In the genomic region with DNA sequence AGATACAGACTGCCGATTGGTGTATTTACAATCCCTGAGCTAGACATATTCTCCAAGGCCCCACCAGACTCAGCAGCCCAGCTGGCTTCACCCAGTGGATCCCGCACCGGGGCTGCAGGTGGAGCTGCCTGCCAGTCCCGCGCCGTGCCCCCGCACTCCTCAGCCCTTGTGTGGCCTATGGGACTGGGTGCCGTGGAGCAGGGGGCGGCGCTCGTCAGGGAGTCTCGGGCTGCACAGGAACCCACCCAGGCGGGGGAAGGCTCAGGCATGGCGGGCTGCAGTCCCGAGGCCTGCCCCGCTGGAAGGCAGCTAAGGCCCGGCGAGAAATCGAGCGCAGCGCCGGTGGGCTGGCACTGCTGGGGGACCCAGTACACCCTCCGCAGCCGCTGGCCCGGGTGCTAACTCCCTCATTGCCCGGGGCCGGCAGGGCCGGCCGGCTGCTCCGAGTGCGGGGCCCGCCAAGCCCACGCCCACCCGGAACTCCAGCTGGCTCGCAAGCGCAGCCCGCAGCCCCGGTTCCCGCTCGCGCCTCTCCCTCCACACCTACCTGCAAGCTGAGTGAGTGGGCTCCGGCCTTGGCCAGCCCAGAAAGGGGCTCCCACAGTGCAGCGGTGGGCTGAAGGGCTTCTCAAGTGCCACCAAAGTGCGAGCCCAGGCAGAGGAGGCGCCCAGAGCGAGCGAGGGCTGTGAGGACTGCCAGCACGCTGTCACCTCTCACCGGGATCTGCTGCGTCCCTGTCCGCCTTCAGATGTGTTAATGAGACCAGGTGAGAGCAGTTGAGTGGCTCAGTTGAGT, we compare ENCODE assay signal across 1 cellular context.
TF ChIP-seq lines count a peak whose summit lies in the region.

No MANE protein-coding gene starts in this region.

TF ChIP-seq in K562, 482 proteins besides CTCF, POLR2A, EP300 and RAD21 (continued from another document):
- TF ChIP-seq, protein P1, sequence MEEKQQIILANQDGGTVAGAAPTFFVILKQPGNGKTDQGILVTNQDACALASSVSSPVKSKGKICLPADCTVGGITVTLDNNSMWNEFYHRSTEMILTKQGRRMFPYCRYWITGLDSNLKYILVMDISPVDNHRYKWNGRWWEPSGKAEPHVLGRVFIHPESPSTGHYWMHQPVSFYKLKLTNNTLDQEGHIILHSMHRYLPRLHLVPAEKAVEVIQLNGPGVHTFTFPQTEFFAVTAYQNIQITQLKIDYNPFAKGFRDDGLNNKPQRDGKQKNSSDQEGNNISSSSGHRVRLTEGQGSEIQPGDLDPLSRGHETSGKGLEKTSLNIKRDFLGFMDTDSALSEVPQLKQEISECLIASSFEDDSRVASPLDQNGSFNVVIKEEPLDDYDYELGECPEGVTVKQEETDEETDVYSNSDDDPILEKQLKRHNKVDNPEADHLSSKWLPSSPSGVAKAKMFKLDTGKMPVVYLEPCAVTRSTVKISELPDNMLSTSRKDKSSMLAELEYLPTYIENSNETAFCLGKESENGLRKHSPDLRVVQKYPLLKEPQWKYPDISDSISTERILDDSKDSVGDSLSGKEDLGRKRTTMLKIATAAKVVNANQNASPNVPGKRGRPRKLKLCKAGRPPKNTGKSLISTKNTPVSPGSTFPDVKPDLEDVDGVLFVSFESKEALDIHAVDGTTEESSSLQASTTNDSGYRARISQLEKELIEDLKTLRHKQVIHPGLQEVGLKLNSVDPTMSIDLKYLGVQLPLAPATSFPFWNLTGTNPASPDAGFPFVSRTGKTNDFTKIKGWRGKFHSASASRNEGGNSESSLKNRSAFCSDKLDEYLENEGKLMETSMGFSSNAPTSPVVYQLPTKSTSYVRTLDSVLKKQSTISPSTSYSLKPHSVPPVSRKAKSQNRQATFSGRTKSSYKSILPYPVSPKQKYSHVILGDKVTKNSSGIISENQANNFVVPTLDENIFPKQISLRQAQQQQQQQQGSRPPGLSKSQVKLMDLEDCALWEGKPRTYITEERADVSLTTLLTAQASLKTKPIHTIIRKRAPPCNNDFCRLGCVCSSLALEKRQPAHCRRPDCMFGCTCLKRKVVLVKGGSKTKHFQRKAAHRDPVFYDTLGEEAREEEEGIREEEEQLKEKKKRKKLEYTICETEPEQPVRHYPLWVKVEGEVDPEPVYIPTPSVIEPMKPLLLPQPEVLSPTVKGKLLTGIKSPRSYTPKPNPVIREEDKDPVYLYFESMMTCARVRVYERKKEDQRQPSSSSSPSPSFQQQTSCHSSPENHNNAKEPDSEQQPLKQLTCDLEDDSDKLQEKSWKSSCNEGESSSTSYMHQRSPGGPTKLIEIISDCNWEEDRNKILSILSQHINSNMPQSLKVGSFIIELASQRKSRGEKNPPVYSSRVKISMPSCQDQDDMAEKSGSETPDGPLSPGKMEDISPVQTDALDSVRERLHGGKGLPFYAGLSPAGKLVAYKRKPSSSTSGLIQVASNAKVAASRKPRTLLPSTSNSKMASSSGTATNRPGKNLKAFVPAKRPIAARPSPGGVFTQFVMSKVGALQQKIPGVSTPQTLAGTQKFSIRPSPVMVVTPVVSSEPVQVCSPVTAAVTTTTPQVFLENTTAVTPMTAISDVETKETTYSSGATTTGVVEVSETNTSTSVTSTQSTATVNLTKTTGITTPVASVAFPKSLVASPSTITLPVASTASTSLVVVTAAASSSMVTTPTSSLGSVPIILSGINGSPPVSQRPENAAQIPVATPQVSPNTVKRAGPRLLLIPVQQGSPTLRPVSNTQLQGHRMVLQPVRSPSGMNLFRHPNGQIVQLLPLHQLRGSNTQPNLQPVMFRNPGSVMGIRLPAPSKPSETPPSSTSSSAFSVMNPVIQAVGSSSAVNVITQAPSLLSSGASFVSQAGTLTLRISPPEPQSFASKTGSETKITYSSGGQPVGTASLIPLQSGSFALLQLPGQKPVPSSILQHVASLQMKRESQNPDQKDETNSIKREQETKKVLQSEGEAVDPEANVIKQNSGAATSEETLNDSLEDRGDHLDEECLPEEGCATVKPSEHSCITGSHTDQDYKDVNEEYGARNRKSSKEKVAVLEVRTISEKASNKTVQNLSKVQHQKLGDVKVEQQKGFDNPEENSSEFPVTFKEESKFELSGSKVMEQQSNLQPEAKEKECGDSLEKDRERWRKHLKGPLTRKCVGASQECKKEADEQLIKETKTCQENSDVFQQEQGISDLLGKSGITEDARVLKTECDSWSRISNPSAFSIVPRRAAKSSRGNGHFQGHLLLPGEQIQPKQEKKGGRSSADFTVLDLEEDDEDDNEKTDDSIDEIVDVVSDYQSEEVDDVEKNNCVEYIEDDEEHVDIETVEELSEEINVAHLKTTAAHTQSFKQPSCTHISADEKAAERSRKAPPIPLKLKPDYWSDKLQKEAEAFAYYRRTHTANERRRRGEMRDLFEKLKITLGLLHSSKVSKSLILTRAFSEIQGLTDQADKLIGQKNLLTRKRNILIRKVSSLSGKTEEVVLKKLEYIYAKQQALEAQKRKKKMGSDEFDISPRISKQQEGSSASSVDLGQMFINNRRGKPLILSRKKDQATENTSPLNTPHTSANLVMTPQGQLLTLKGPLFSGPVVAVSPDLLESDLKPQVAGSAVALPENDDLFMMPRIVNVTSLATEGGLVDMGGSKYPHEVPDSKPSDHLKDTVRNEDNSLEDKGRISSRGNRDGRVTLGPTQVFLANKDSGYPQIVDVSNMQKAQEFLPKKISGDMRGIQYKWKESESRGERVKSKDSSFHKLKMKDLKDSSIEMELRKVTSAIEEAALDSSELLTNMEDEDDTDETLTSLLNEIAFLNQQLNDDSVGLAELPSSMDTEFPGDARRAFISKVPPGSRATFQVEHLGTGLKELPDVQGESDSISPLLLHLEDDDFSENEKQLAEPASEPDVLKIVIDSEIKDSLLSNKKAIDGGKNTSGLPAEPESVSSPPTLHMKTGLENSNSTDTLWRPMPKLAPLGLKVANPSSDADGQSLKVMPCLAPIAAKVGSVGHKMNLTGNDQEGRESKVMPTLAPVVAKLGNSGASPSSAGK (IDR thresholded peaks at IDR 0.05): 0 out of 2 replicates have a peak, but pooled peaks have one; percentile 17
- TF ChIP-seq RBFOX2 (IDR thresholded peaks at IDR 0.05; ENCODE audit: low read depth, low read length): 0 out of 2 replicates have a peak, but pooled peaks have one; percentile 26
